In genomic region chr7:51314726-51315125, GRCh38 we compare ENCODE assay signal across 1 cellular context.
TF ChIP-seq lines count a peak whose summit lies in the region.

No MANE protein-coding gene starts in this region.

TF ChIP-seq in GM23338, 12 proteins besides CTCF, POLR2A, EP300 and RAD21 (continued from another document):
- TF ChIP-seq REST (IDR thresholded peaks at IDR 0.05; ENCODE audit: unreplicated experiment) (no peak), NANOG (IDR thresholded peaks at IDR 0.05; ENCODE audit: borderline replicate concordance) (no peak), POLR2AphosphoS5 (IDR thresholded peaks at IDR 0.05; ENCODE audit: low read depth) (no peak)
